Comparison of ENCODE assay signal across 9 cellular contexts in genomic region chr11:123475478-123475877, GRCh38. TPM values are rescaled to one million over a fixed set of nuclear protein-coding genes. Genes with fewer than 3 reads are reported as not detected.
DNase-seq lines count a peak whose midpoint lies in the region; ATAC-seq and TF ChIP-seq lines count a peak whose summit lies in the region.
"Had no signal": no experiment of that assay in that cellular context is flagged by ENCODE, and none has a peak within 500 bp of the region (broad histone marks: within the 10 kb centered on the region; RNA-seq: fewer than 3 reads in every experiment).

No MANE protein-coding gene starts in this region.

- peaks cover 11% of the 10 kb centered on the region; the same call in 1 of the 2 replicates for H4K20me1 ChIP-seq in DND-41 (ENCODE audit: insufficient read depth, low read length)

- DNase-seq in DND-41, result no peak
- DNase-seq in HT1080 (ENCODE audit: low read depth), result peak; percentile 53
- no peak for DNase-seq in activated T-helper 2 cell treated with anti-CD3 and anti-CD28 coated beads, Interferon-gamma antibody, Interleukin-2, Interleukin-4, amounts not matched to agents 10 μg/mL and 5 μg/mL and 100 μg/mL, durations not matched to agents 14 hours and 24 hours and 36 hours (ENCODE audit: low spot score)
- peak; percentile 82 for DNase-seq in myocyte (ENCODE audit: low read depth)
- no peak for DNase-seq in activated CD4-positive, alpha-beta T cell treated with anti-CD3 and anti-CD28 coated beads for 36 hours
- no peak for DNase-seq in activated CD4-positive, alpha-beta T cell treated with anti-CD3 and anti-CD28 coated beads for 1 hour
- DNase-seq: activated T-cell treated with anti-CD3 and anti-CD28 coated beads for 4 hours had no signal

- H3K4me1 ChIP-seq in DND-41 (ENCODE audit: insufficient read depth, low read length), result no peaks in the 10 kb centered on the region

- peaks cover 45% of the 10 kb centered on the region for H3K4me1 Mint-ChIP-seq in activated T-helper 2 cell treated with anti-CD3 and anti-CD28 coated beads, Interferon-gamma antibody, Interleukin-2, Interleukin-4, amounts not matched to agents 10 μg/mL and 5 μg/mL and 100 μg/mL, durations not matched to agents 14 hours and 24 hours and 36 hours (ENCODE audit: low read depth)
- peaks cover 20% of the 10 kb centered on the region for H3K4me1 Mint-ChIP-seq in activated CD4-positive, alpha-beta T cell treated with anti-CD3 and anti-CD28 coated beads for 36 hours

- H3K27me3 Mint-ChIP-seq in activated T-helper 2 cell treated with anti-CD3 and anti-CD28 coated beads, Interferon-gamma antibody, Interleukin-2, Interleukin-4, amounts not matched to agents 10 μg/mL and 5 μg/mL and 100 μg/mL, durations not matched to agents 14 hours and 24 hours and 36 hours (ENCODE audit: low read depth), result no peaks in the 10 kb centered on the region
- H3K27me3 Mint-ChIP-seq in activated CD4-positive, alpha-beta T cell treated with anti-CD3 and anti-CD28 coated beads for 36 hours, result no peaks in the 10 kb centered on the region

- no peak overlapping the region for H2AFZ ChIP-seq in DND-41 (ENCODE audit: low read depth, low read length)

- H3K36me3 Mint-ChIP-seq in activated T-helper 2 cell treated with anti-CD3 and anti-CD28 coated beads, Interferon-gamma antibody, Interleukin-2, Interleukin-4, amounts not matched to agents 10 μg/mL and 5 μg/mL and 100 μg/mL, durations not matched to agents 14 hours and 24 hours and 36 hours (ENCODE audit: low read depth), result peaks cover 55% of the 10 kb centered on the region
- H3K36me3 Mint-ChIP-seq in activated CD4-positive, alpha-beta T cell treated with anti-CD3 and anti-CD28 coated beads for 36 hours (ENCODE audit: low read depth), result peaks cover 4% of the 10 kb centered on the region

- no peaks in the 10 kb centered on the region for H3K36me3 ChIP-seq in DND-41 (ENCODE audit: insufficient read depth, low read length)

- H3K4me2 ChIP-seq in DND-41 (ENCODE audit: insufficient read depth, low read length), result no peak overlapping the region

- H3K4me3 Mint-ChIP-seq in activated T-helper 2 cell treated with anti-CD3 and anti-CD28 coated beads, Interferon-gamma antibody, Interleukin-2, Interleukin-4, amounts not matched to agents 10 μg/mL and 5 μg/mL and 100 μg/mL, durations not matched to agents 14 hours and 24 hours and 36 hours (ENCODE audit: low read depth), result no peak overlapping the region
- no peak overlapping the region for H3K4me3 Mint-ChIP-seq in activated CD4-positive, alpha-beta T cell treated with anti-CD3 and anti-CD28 coated beads for 36 hours

- H3K9ac ChIP-seq in DND-41 (ENCODE audit: low read depth, low read length), result no peak overlapping the region

- CTCF ChIA-PET in activated CD4-positive, alpha-beta T cell treated with anti-CD3 and anti-CD28 coated beads for 36 hours (lab: Charles Lee), result interaction anchor here (0.9 to 2.3 kb wide), 11 partner anchors 12 to 372 kb away, joined by 3 to 40 read pairs (median 4); no protein-coding TSS in a partner anchor

- no peaks in the 10 kb centered on the region for H3K9me3 ChIP-seq in DND-41 (ENCODE audit: insufficient read depth, low read length, severe bottlenecking)

- peak; percentile 23 for TF ChIP-seq CTCF in DND-41 (IDR thresholded peaks at IDR 0.05; ENCODE audit: borderline replicate concordance, extremely low read depth, low read length, poor library complexity, severe bottlenecking)

- no peaks in the 10 kb centered on the region for H3K79me2 ChIP-seq in DND-41 (ENCODE audit: insufficient read depth, low read length)

- no peaks in the 10 kb centered on the region for H3K9me3 Mint-ChIP-seq in activated T-helper 2 cell treated with anti-CD3 and anti-CD28 coated beads, Interferon-gamma antibody, Interleukin-2, Interleukin-4, amounts not matched to agents 10 μg/mL and 5 μg/mL and 100 μg/mL, durations not matched to agents 14 hours and 24 hours and 36 hours
- no peaks in the 10 kb centered on the region for H3K9me3 Mint-ChIP-seq in activated CD4-positive, alpha-beta T cell treated with anti-CD3 and anti-CD28 coated beads for 36 hours (ENCODE audit: low read depth)

- H3K27ac Mint-ChIP-seq in activated T-helper 2 cell treated with anti-CD3 and anti-CD28 coated beads, Interferon-gamma antibody, Interleukin-2, Interleukin-4, amounts not matched to agents 10 μg/mL and 5 μg/mL and 100 μg/mL, durations not matched to agents 14 hours and 24 hours and 36 hours, result peak overlapping the region; percentile 24
- H3K27ac Mint-ChIP-seq in activated CD4-positive, alpha-beta T cell treated with anti-CD3 and anti-CD28 coated beads for 36 hours, result no peak overlapping the region

- no peaks in the 10 kb centered on the region for H3K27me3 ChIP-seq in DND-41 (ENCODE audit: insufficient read depth, low read length, poor library complexity)

- intact Hi-C loops in activated T-helper 2 cell treated with anti-CD3 and anti-CD28 coated beads, Interferon-gamma antibody, Interleukin-2, Interleukin-4, amounts not matched to agents 10 μg/mL and 5 μg/mL and 100 μg/mL, durations not matched to agents 14 hours and 24 hours and 36 hours (cut with micrococcal nuclease), result no loop called here
- intact Hi-C loops in activated CD4-positive, alpha-beta T cell treated with anti-CD3 and anti-CD28 coated beads for 36 hours (cut with DNase I, micrococcal nuclease), result loop anchor here (5.0 kb wide), 2 partner anchors 118 to 363 kb away; no protein-coding TSS in a partner anchor

- POLR2A ChIA-PET in activated CD4-positive, alpha-beta T cell treated with anti-CD3 and anti-CD28 coated beads for 36 hours (lab: Charles Lee), result no interaction called here

- no peak for ATAC-seq in DND-41 (ENCODE audit: insufficient read depth, low read depth)
- ATAC-seq in GM21786 (IDR thresholded peaks at IDR 0.05; ENCODE audit: unreplicated experiment), result no peak
- no peak for ATAC-seq in activated CD4-positive, alpha-beta T cell treated with anti-CD3 and anti-CD28 coated beads for 36 hours
- ATAC-seq in HG02571 (IDR thresholded peaks at IDR 0.05; ENCODE audit: unreplicated experiment), result no peak

- H3K27ac ChIP-seq in DND-41 (ENCODE audit: low read length), result no peak overlapping the region

- no peak overlapping the region for H3K4me3 ChIP-seq in DND-41 (ENCODE audit: low read depth in 1 of 2, low read length in 2 of 2)

RNA-seq across cellular contexts. Expression of gene GRAMD1B, which starts 45.4 kb away (rescaled TPM):
- 61.0 and 70.9 TPM in 2 replicates for total RNA-seq in HT1080 (2014; rRNA removed; shearing (Covaris generic))
- 66.2 and 68.6 TPM in 2 replicates for polyA plus RNA-seq in HT1080 (2015; cell fraction: cytosol; rRNA removed)
- 136 and 138 TPM in 2 replicates for polyA plus RNA-seq in HT1080 (2015; cell fraction: nucleus; rRNA removed)
- 159 and 166 TPM in 2 replicates for total RNA-seq in activated T-helper 2 cell treated with anti-CD3 and anti-CD28 coated beads, Interferon-gamma antibody, Interleukin-2, Interleukin-4, amounts not matched to agents 10 μg/mL and 5 μg/mL and 100 μg/mL, durations not matched to agents 14 hours and 24 hours and 36 hours
- 27.3 and 52.0 TPM in 2 replicates for total RNA-seq in myocyte
- polyA plus RNA-seq in myocyte (2012), result 8.6 TPM
- total RNA-seq in activated CD4-positive, alpha-beta T cell treated with anti-CD3 and anti-CD28 coated beads for 36 hours, result 10 to 100 TPM; 38.6 to 45.7 TPM

Comparison
In these comparisons a context has a peak if more than half of its experiments do, and no peak if none do; other contexts are left out.
1. DNase-seq: peak in HT1080 (single experiment) and myocyte (single experiment); none in DND-41 (single experiment), activated T-helper 2 cell treated with anti-CD3 and anti-CD28 coated beads, Interferon-gamma antibody, Interleukin-2, Interleukin-4, amounts not matched to agents 10 μg/mL and 5 μg/mL and 100 μg/mL, durations not matched to agents 14 hours and 24 hours and 36 hours (single experiment), activated CD4-positive, alpha-beta T cell treated with anti-CD3 and anti-CD28 coated beads for 36 hours (single experiment) and activated CD4-positive, alpha-beta T cell treated with anti-CD3 and anti-CD28 coated beads for 1 hour (single experiment).